ENCODE assay signal across 26 cellular contexts in the genomic region with DNA sequence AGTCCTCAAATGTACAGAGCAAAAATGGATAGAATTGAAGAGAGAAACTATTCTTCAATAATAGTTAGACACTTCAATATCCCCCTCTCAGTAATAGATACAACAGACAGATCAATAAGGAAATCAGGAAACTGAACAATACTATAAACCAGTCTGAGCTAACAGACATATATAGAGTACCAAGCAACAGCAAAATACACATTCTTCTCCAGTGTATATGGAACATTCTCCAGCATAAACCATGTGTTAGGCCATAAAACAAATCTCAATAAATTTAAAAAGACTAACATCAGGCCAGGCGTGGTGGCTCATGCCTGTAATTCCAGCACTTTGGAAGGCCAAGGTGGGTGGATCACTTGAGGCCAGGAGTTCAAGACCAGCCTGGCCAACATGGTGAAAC. TPM values are rescaled to one million over a fixed set of nuclear protein-coding genes. Genes with fewer than 3 reads are reported as not detected.
DNase-seq lines count a peak whose midpoint lies in the region; ATAC-seq and TF ChIP-seq lines count a peak whose summit lies in the region.
"Had no signal": no experiment of that assay in that cellular context is flagged by ENCODE, and none has a peak within 500 bp of the region (broad histone marks: within the 10 kb centered on the region; RNA-seq: fewer than 3 reads in every experiment).

No MANE protein-coding gene starts in this region.

- peak; percentile 63 for ATAC-seq in left colon
- ATAC-seq in mucosa of descending colon, result peak; percentile 63
- ATAC-seq: A549; CD8-positive, alpha-beta T cell had no signal

- intact Hi-C loops in left colon (cut with DNase I, micrococcal nuclease) (no loop called here), mucosa of descending colon (cut with DNase I, micrococcal nuclease) (no loop called here)

- no peak overlapping the region for H3K4me3 ChIP-seq in mucosa of descending colon
- H3K4me3 ChIP-seq: A549; BLaER1; BLaER1 treated with 17β-estradiol and CSF1 and Interleukin-3, amounts not matched to agents 10 nM and 100 nM had no signal

- no peaks in the 10 kb centered on the region for H3K4me1 ChIP-seq in mucosa of descending colon (ENCODE audit: low read depth)
- H3K4me1 ChIP-seq: BE2C; BLaER1; BLaER1 treated with 17β-estradiol and CSF1 and Interleukin-3, amounts not matched to agents 10 nM and 100 nM had no signal

- no peak for TF ChIP-seq CTCF in mucosa of descending colon (IDR thresholded peaks at IDR 0.05)

- H3K9me3 ChIP-seq in mucosa of descending colon, result no peaks in the 10 kb centered on the region
- H3K9me3 ChIP-seq: A549, BE2C, BLaER1, Caco-2 had no signal

- no peaks in the 10 kb centered on the region for H3K36me3 ChIP-seq in mucosa of descending colon (ENCODE audit: low read depth)
- H3K36me3 ChIP-seq: BE2C; BLaER1; BLaER1 treated with 17β-estradiol and CSF1 and Interleukin-3, amounts not matched to agents 10 nM and 100 nM had no signal

- DNase-seq in left colon (no peak), mucosa of descending colon (no peak), C1 segment of cervical spinal cord (lab: John Stamatoyannopoulos, UW) (no peak), mucosa of gallbladder (ENCODE audit: low spot score) (no peak)
- DNase-seq: 8988T; ACHN; AML-193; BE2C; Caco-2; Calu3; CD4-positive, alpha-beta memory T cell; CD4-positive, alpha-beta T cell; CD4-positive, CD25-positive, alpha-beta regulatory T cell; CD8-positive, alpha-beta memory T cell; CD8-positive, alpha-beta T cell; COR-L47; DMS 273 treated with DMSO at 0.1 percent for 48 hours; DMS153; DMS53; DMS79; DMS79 treated with DMSO at 0.1 percent for 48 hours; DND-41; EL had no signal

RNA-seq across cellular contexts. Expression of a gene that starts 43.7 kb away (rescaled TPM):
- total RNA-seq in left colon (10 to 100 TPM; 13.8 to 15.0 TPM), mucosa of descending colon (10 to 100 TPM; 13.1 to 18.7 (median 15.6) TPM), mucosa of gallbladder (14.4 TPM)
